Comparison of ENCODE assay signal across 13 cellular contexts in genomic region chr7:22584179-22584578, GRCh38.
DNase-seq lines count a peak whose midpoint lies in the region; ATAC-seq and TF ChIP-seq lines count a peak whose summit lies in the region.
"Had no signal": no experiment of that assay in that cellular context is flagged by ENCODE, and none has a peak within 500 bp of the region (broad histone marks: within the 10 kb centered on the region; RNA-seq: fewer than 3 reads in every experiment).

No MANE protein-coding gene starts in this region.

- no peak overlapping the region for H3K4me3 ChIP-seq in BLaER1
- no peak overlapping the region for H3K4me3 ChIP-seq in OCI-LY7 (ENCODE audit: low read depth, low read length, poor library complexity, severe bottlenecking)
- H3K4me3 ChIP-seq: Peyer's patch had no signal

- CTCF ChIA-PET in CD4-positive, alpha-beta T cell (lab: Charles Lee), result no interaction called here
- CTCF ChIA-PET in OCI-LY7 (lab: Charles Lee; ENCODE audit: unreplicated experiment), result interaction anchor here (1.1 kb wide), 1 partner anchor 21 kb away, joined by 3 read pairs; no protein-coding TSS in a partner anchor

- H3K4me2 ChIP-seq in BLaER1 (peak overlapping the region; percentile 78), OCI-LY7 (ENCODE audit: low read length) (no peak overlapping the region)

- H3K27ac ChIP-seq in BLaER1, result no peak overlapping the region
- no peak overlapping the region for H3K27ac ChIP-seq in CD4-positive, alpha-beta T cell (ENCODE audit: low read depth, low read length)
- no peak overlapping the region for H3K27ac ChIP-seq in OCI-LY7 (ENCODE audit: low read depth, low read length, poor library complexity, severe bottlenecking)
- H3K27ac ChIP-seq: Peyer's patch had no signal

- ATAC-seq in GM19328 (IDR thresholded peaks at IDR 0.05; ENCODE audit: unreplicated experiment) (peak; percentile 59), HG03342 (IDR thresholded peaks at IDR 0.05; ENCODE audit: unreplicated experiment) (peak; percentile 57)
- ATAC-seq in CD4-positive, alpha-beta T cell (ENCODE audit: poor library complexity), result no peak

- H3K79me2 ChIP-seq in OCI-LY7 (ENCODE audit: insufficient read depth, low read depth, low read length), result no peaks in the 10 kb centered on the region

- no peak overlapping the region for H3K9ac ChIP-seq in BLaER1

- POLR2A ChIA-PET in CD4-positive, alpha-beta T cell (lab: Charles Lee), result no interaction called here
- POLR2A ChIA-PET in OCI-LY7 (lab: Charles Lee), result interaction anchor here (1.2 kb wide), 1 partner anchor 19 kb away, joined by 3 read pairs; no protein-coding TSS in a partner anchor

- intact Hi-C loops in CD4-positive, alpha-beta T cell (cut with DNase I, micrococcal nuclease), result no loop called here
- intact Hi-C loops in OCI-LY7 (cut with micrococcal nuclease; ENCODE audit: unreplicated experiment), result no loop called here

- no peaks in the 10 kb centered on the region for H3K4me1 Mint-ChIP-seq in glutamatergic neuron (ENCODE audit: low read depth, unreplicated experiment)
- H3K4me1 Mint-ChIP-seq in CD4-positive, alpha-beta T cell (ENCODE audit: low read depth), result no peaks in the 10 kb centered on the region

- no peaks in the 10 kb centered on the region for H3K27me3 Mint-ChIP-seq in glutamatergic neuron (ENCODE audit: unreplicated experiment)
- H3K27me3 Mint-ChIP-seq in CD4-positive, alpha-beta T cell, result no peaks in the 10 kb centered on the region

- no peaks in the 10 kb centered on the region for H3K27me3 ChIP-seq in BLaER1
- no peaks in the 10 kb centered on the region for H3K27me3 ChIP-seq in CD4-positive, alpha-beta T cell (ENCODE audit: control insufficient read depth, insufficient read depth, low read length)
- H3K27me3 ChIP-seq: Peyer's patch had no signal

- H3K36me3 ChIP-seq in BLaER1, result no peaks in the 10 kb centered on the region
- no peaks in the 10 kb centered on the region for H3K36me3 ChIP-seq in OCI-LY7 (ENCODE audit: insufficient read depth, low read length)
- H3K36me3 ChIP-seq: Peyer's patch had no signal

- no peak for TF ChIP-seq CTCF in glutamatergic neuron (IDR thresholded peaks at IDR 0.05; ENCODE audit: partially characterized antibody, unreplicated experiment)
- no peak for TF ChIP-seq CTCF in CD4-positive, alpha-beta T cell (IDR thresholded peaks at IDR 0.05)
- no peak for TF ChIP-seq CTCF in OCI-LY7 (conservative IDR thresholded peaks at IDR 0.05; ENCODE audit: low read length)

- peaks cover 5% of the 10 kb centered on the region for H3K9me3 Mint-ChIP-seq in glutamatergic neuron (ENCODE audit: unreplicated experiment)
- H3K9me3 Mint-ChIP-seq in CD4-positive, alpha-beta T cell, result no peaks in the 10 kb centered on the region

- H3K4me1 ChIP-seq in BLaER1, result peaks cover 99% of the 10 kb centered on the region
- H3K4me1 ChIP-seq in OCI-LY7 (ENCODE audit: insufficient read depth, low read length, poor library complexity, severe bottlenecking), result peaks cover 4% of the 10 kb centered on the region
- H3K4me1 ChIP-seq: Peyer's patch had no signal

- no TSS peak for BruUV-seq in OCI-LY7 (replicated peaks; lab: Mats Ljungman, UMichigan)

- H2AFZ ChIP-seq in OCI-LY7 (ENCODE audit: low read length), result no peak overlapping the region

- H4K20me1 ChIP-seq in BLaER1 (no peaks in the 10 kb centered on the region; the same call in 1 of the 2 replicates), OCI-LY7 (ENCODE audit: insufficient read depth, low read length) (no peaks in the 10 kb centered on the region)

- H3K4me3 Mint-ChIP-seq in glutamatergic neuron (ENCODE audit: unreplicated experiment), result no peak overlapping the region
- H3K4me3 Mint-ChIP-seq in CD4-positive, alpha-beta T cell, result no peak overlapping the region

- no peaks in the 10 kb centered on the region for H3K36me3 Mint-ChIP-seq in glutamatergic neuron (ENCODE audit: unreplicated experiment)
- H3K36me3 Mint-ChIP-seq in CD4-positive, alpha-beta T cell (ENCODE audit: low read depth), result no peaks in the 10 kb centered on the region

- H3K9me3 ChIP-seq in BLaER1, result no peaks in the 10 kb centered on the region
- H3K9me3 ChIP-seq in CD4-positive, alpha-beta T cell (ENCODE audit: control insufficient read depth, low read length), result no peaks in the 10 kb centered on the region
- no peaks in the 10 kb centered on the region for H3K9me3 ChIP-seq in OCI-LY7 (ENCODE audit: low read length)
- H3K9me3 ChIP-seq: Peyer's patch had no signal

- peak; percentile 15 for DNase-seq in astrocyte of the hippocampus (ENCODE audit: low read depth, low spot score)
- DNase-seq in glutamatergic neuron, result no peak
- DNase-seq in CD4-positive, alpha-beta T cell, result no peak
- no peak for DNase-seq in OCI-LY7 (ENCODE audit: low spot score)
- no peak for DNase-seq in ureter (ENCODE audit: low spot score)
- DNase-seq: activated CD4-positive, CD25-positive, alpha-beta regulatory T cell; dermis blood vessel endothelial cell; head of caudate nucleus; NCI-H187 treated with DMSO at 0.1 percent for 48 hours; Peyer's patch had no signal

- no peaks in the 10 kb centered on the region for H3K9me2 ChIP-seq in OCI-LY7 (ENCODE audit: insufficient read depth, low read length)

- H3K27ac Mint-ChIP-seq in glutamatergic neuron (ENCODE audit: unreplicated experiment), result no peak overlapping the region
- no peak overlapping the region for H3K27ac Mint-ChIP-seq in CD4-positive, alpha-beta T cell
